Comparison of ENCODE assay signal across 8 cellular contexts in genomic region chr16:30698816-30699614, GRCh38. TPM values are rescaled to one million over a fixed set of nuclear protein-coding genes. Genes with fewer than 3 reads are reported as not detected.
A peak's percentile ranks its signal among the peaks of the same experiment; 100 is the strongest.
DNase-seq lines count a peak whose midpoint lies in the region; ATAC-seq and TF ChIP-seq lines count a peak whose summit lies in the region.

Gene SRCAP (plus strand): TSS chr16:30699171. CDS start chr16:30700825, 1,654 bp downstream.

- H3K9me3 ChIP-seq in BE2C = no peaks in the 10 kb centered on the region
- H3K9me3 ChIP-seq in left lung = no peaks in the 10 kb centered on the region

- peak within 1 kb of the TSS; percentile 93 for H3K4me3 ChIP-seq in BE2C (ENCODE audit: low read depth, low read length)
- peak within 1 kb of the TSS; percentile 88 to 95 for H3K4me3 ChIP-seq in left lung

- TF ChIP-seq CTCF in BE2C (IDR thresholded peaks at IDR 0.05; ENCODE audit: low read depth, low read length) (no peak), left lung (IDR thresholded peaks at IDR 0.05) (no peak)

- H3K36me3 Mint-ChIP-seq in dendritic cell treated with granulocyte-macrophage colony-stimulating factor and Interleukin-4, amounts not matched to agents 40 ng/mL and 50 ng/mL, for 4 days (ENCODE audit: low read depth) = peaks cover 61% of the 10 kb centered on the region

- H3K27ac ChIP-seq in left lung = peak within 1 kb of the TSS; percentile 99 to 100

- peaks cover 37% of the 10 kb centered on the region for H3K4me1 Mint-ChIP-seq in dendritic cell treated with granulocyte-macrophage colony-stimulating factor and Interleukin-4, amounts not matched to agents 40 ng/mL and 50 ng/mL, for 4 days (ENCODE audit: low read depth)

- H3K27me3 ChIP-seq in BE2C = no peaks in the 10 kb centered on the region
- H3K27me3 ChIP-seq in left lung = no peaks in the 10 kb centered on the region

- intact Hi-C loops in dendritic cell treated with granulocyte-macrophage colony-stimulating factor and Interleukin-4, amounts not matched to agents 40 ng/mL and 50 ng/mL, for 4 days (cut with micrococcal nuclease) = loop anchor here (1.0 to 10.0 kb wide), 6 partner anchors 16 to 224 kb away; partner anchors contain the start of genes CFAP119, FBRS, FBXL19 and PRR14
- intact Hi-C loops in left lung (cut with DNase I) = no loop called here

- ATAC-seq in HG03442 (IDR thresholded peaks at IDR 0.05; ENCODE audit: unreplicated experiment) (peak; percentile 31), left lung (peak; percentile 77)

- no peaks in the 10 kb centered on the region for H3K27me3 Mint-ChIP-seq in dendritic cell treated with granulocyte-macrophage colony-stimulating factor and Interleukin-4, amounts not matched to agents 40 ng/mL and 50 ng/mL, for 4 days

- peak within 1 kb of the TSS; percentile 79 for H3K4me3 Mint-ChIP-seq in dendritic cell treated with granulocyte-macrophage colony-stimulating factor and Interleukin-4, amounts not matched to agents 40 ng/mL and 50 ng/mL, for 4 days

- H3K36me3 ChIP-seq in BE2C (peaks cover 35% of the 10 kb centered on the region), left lung (peaks cover 7 to 41% of the 10 kb centered on the region in 2 donors)

- peak within 1 kb of the TSS; percentile 100 for H3K27ac Mint-ChIP-seq in dendritic cell treated with granulocyte-macrophage colony-stimulating factor and Interleukin-4, amounts not matched to agents 40 ng/mL and 50 ng/mL, for 4 days

- H3K9me3 Mint-ChIP-seq in dendritic cell treated with granulocyte-macrophage colony-stimulating factor and Interleukin-4, amounts not matched to agents 40 ng/mL and 50 ng/mL, for 4 days = no peaks in the 10 kb centered on the region

- H3K4me1 ChIP-seq in BE2C = no peaks in the 10 kb centered on the region
- H3K4me1 ChIP-seq in left lung = peaks cover 9 to 30% of the 10 kb centered on the region in 2 donors

- DNase-seq in BE2C (peak; percentile 83), GM19238 (ENCODE audit: insufficient read length, low spot score) (peak; percentile 83), NCI-H526 treated with DMSO at 0.1 percent for 48 hours (lab: John Stamatoyannopoulos, UW) (peak; percentile 52), left lung (peak; percentile 89 to 95)
- DNase-seq in activated CD4-positive, alpha-beta T cell treated with anti-CD3 and anti-CD28 coated beads, Interleukin-2, amount 50 U/mL, for 4 hours = peak; percentile 75 to 81
- DNase-seq in stimulated activated CD4-positive, alpha-beta T cell treated with anti-CD3 and anti-CD28 coated beads, Interleukin-2, amount 100 ng/mL, for 24 hours = peak; percentile 86 to 92

RNA-seq across cellular contexts. Expression of gene SRCAP, which starts in this region (rescaled TPM):
- polyA plus RNA-seq in BE2C (2012; ENCODE audit: insufficient read depth, insufficient read length, low read depth) = 33.3 TPM
- total RNA-seq in left lung = 10 to 100 TPM; 57.1 to 67.4 TPM

Comparison
In these comparisons a context has a peak if more than half of its experiments do, and no peak if none do; other contexts are left out.
1. Peak in every context shown above with its lines: DNase-seq, ATAC-seq, H3K4me3 ChIP-seq and H3K27ac ChIP-seq.